In genomic region chr5:150570333-150570732, GRCh38 we compare ENCODE assay signal across 30 cellular contexts.
"Had no signal": no experiment of that assay in that cellular context is flagged by ENCODE, and none has a peak within 500 bp of the region (broad histone marks: within the 10 kb centered on the region; RNA-seq: fewer than 3 reads in every experiment).

No MANE protein-coding gene starts in this region.

- H3K36me3 ChIP-seq: esophagus squamous epithelium, left ventricle myocardium inferior, neutrophil, right lobe of liver, thoracic aorta, vagina had no signal

- ATAC-seq: activated naive CD8-positive, alpha-beta T cell treated with anti-CD3 and anti-CD28 coated beads, Interleukin-2, amount 50 U/mL, for 24 hours; naive thymus-derived CD4-positive, alpha-beta T cell; right lobe of liver; stimulated activated effector memory CD8-positive, alpha-beta T cell treated with anti-CD3 and anti-CD28 coated beads, Interleukin-12 subunit alpha, Interleukin-12 subunit beta, amount 100 ng/mL, for 72 hours had no signal

- H3K27me3 ChIP-seq: esophagus squamous epithelium, neutrophil, right lobe of liver, vagina had no signal

- H3K27me3 Mint-ChIP-seq: activated naive CD4-positive, alpha-beta T cell treated with anti-CD3 and anti-CD28 coated beads, Interleukin-2, amount 50 U/mL, for 24 hours; activated naive CD8-positive, alpha-beta T cell treated with anti-CD3 and anti-CD28 coated beads, Interleukin-2, amount 50 U/mL, for 24 hours; central memory CD8-positive, alpha-beta T cell; progenitor cell of endocrine pancreas; stimulated activated naive CD8-positive, alpha-beta T cell treated with anti-CD3 and anti-CD28 coated beads, Interleukin-15, Interleukin-2, amounts not matched to agents 100 ng/mL and 50 ng/mL, for 24 hours; type B pancreatic cell had no signal

- H3K4me3 ChIP-seq: esophagus squamous epithelium, left ventricle myocardium inferior, right lobe of liver, thoracic aorta, vagina had no signal

- DNase-seq: activated CD4-positive, alpha-beta T cell treated with anti-CD3 and anti-CD28 coated beads for 48 hours; activated CD4-positive, alpha-beta T cell treated with anti-CD3 and anti-CD28 coated beads, Interleukin-2, amount 50 U/mL, for 48 hours; activated CD8-positive, alpha-beta memory T cell treated with anti-CD3 and anti-CD28 coated beads for 24 hours; activated naive CD8-positive, alpha-beta T cell treated with anti-CD3 and anti-CD28 coated beads, Interleukin-2, amount 50 U/mL, for 24 hours; amygdala; dermis blood vessel endothelial cell; effector CD4-positive, alpha-beta T cell; esophagus squamous epithelium; glutamatergic neuron; islet precursor cell; left ventricle myocardium inferior; mammary epithelial cell; midbrain; naive thymus-derived CD4-positive, alpha-beta T cell; right lobe of liver; small intestine; stimulated activated CD4-positive, alpha-beta T cell treated with anti-CD3 and anti-CD28 coated beads, Interleukin-4, amount 100 ng/mL, for 24 hours had no signal

- H3K9me3 Mint-ChIP-seq: activated naive CD4-positive, alpha-beta T cell treated with anti-CD3 and anti-CD28 coated beads, Interleukin-2, amount 50 U/mL, for 24 hours; activated naive CD8-positive, alpha-beta T cell treated with anti-CD3 and anti-CD28 coated beads, Interleukin-2, amount 50 U/mL, for 24 hours; central memory CD8-positive, alpha-beta T cell; naive thymus-derived CD4-positive, alpha-beta T cell; stimulated activated effector memory CD8-positive, alpha-beta T cell treated with anti-CD3 and anti-CD28 coated beads, Interleukin-12 subunit alpha, Interleukin-12 subunit beta, amount 100 ng/mL, for 72 hours; stimulated activated naive CD8-positive, alpha-beta T cell treated with anti-CD3 and anti-CD28 coated beads, Interleukin-15, Interleukin-2, amounts not matched to agents 100 ng/mL and 50 ng/mL, for 24 hours; type B pancreatic cell had no signal

- H3K4me1 ChIP-seq: left ventricle myocardium inferior, vagina had no signal

- H3K9me3 ChIP-seq: esophagus squamous epithelium, left ventricle myocardium inferior, neutrophil, right lobe of liver, thoracic aorta, vagina had no signal

- H3K27ac Mint-ChIP-seq: activated naive CD4-positive, alpha-beta T cell treated with anti-CD3 and anti-CD28 coated beads, Interleukin-2, amount 50 U/mL, for 24 hours; activated naive CD8-positive, alpha-beta T cell treated with anti-CD3 and anti-CD28 coated beads, Interleukin-2, amount 50 U/mL, for 24 hours; progenitor cell of endocrine pancreas; stimulated activated effector memory CD8-positive, alpha-beta T cell treated with anti-CD3 and anti-CD28 coated beads, Interleukin-12 subunit alpha, Interleukin-12 subunit beta, amount 100 ng/mL, for 72 hours; stimulated activated naive CD8-positive, alpha-beta T cell treated with anti-CD3 and anti-CD28 coated beads, Interleukin-15, Interleukin-2, amounts not matched to agents 100 ng/mL and 50 ng/mL, for 24 hours; type B pancreatic cell had no signal

- FAIRE-seq: bronchial epithelial cell, endometrium, frontal cortex, small intestine had no signal

- H3K4me1 Mint-ChIP-seq: activated naive CD4-positive, alpha-beta T cell treated with anti-CD3 and anti-CD28 coated beads, Interleukin-2, amount 50 U/mL, for 24 hours; activated naive CD8-positive, alpha-beta T cell treated with anti-CD3 and anti-CD28 coated beads, Interleukin-2, amount 50 U/mL, for 24 hours; central memory CD8-positive, alpha-beta T cell; naive thymus-derived CD4-positive, alpha-beta T cell; stimulated activated effector memory CD8-positive, alpha-beta T cell treated with anti-CD3 and anti-CD28 coated beads, Interleukin-12 subunit alpha, Interleukin-12 subunit beta, amount 100 ng/mL, for 72 hours had no signal

- H3K36me3 Mint-ChIP-seq: activated naive CD4-positive, alpha-beta T cell treated with anti-CD3 and anti-CD28 coated beads, Interleukin-2, amount 50 U/mL, for 24 hours; naive thymus-derived CD4-positive, alpha-beta T cell; stimulated activated effector memory CD8-positive, alpha-beta T cell treated with anti-CD3 and anti-CD28 coated beads, Interleukin-12 subunit alpha, Interleukin-12 subunit beta, amount 100 ng/mL, for 72 hours; type B pancreatic cell had no signal

- H3K4me3 Mint-ChIP-seq: activated naive CD4-positive, alpha-beta T cell treated with anti-CD3 and anti-CD28 coated beads, Interleukin-2, amount 50 U/mL, for 24 hours; activated naive CD8-positive, alpha-beta T cell treated with anti-CD3 and anti-CD28 coated beads, Interleukin-2, amount 50 U/mL, for 24 hours; central memory CD8-positive, alpha-beta T cell; naive thymus-derived CD4-positive, alpha-beta T cell; stimulated activated effector memory CD8-positive, alpha-beta T cell treated with anti-CD3 and anti-CD28 coated beads, Interleukin-12 subunit alpha, Interleukin-12 subunit beta, amount 100 ng/mL, for 72 hours; stimulated activated naive CD8-positive, alpha-beta T cell treated with anti-CD3 and anti-CD28 coated beads, Interleukin-15, Interleukin-2, amounts not matched to agents 100 ng/mL and 50 ng/mL, for 24 hours; type B pancreatic cell had no signal

- H3K27ac ChIP-seq: epithelial cell of prostate, esophagus squamous epithelium, left ventricle myocardium inferior, neutrophil, right lobe of liver, thoracic aorta, vagina had no signal
